ENCODE assay signal across 24 cellular contexts in genomic region chr16:55179858-55180585, GRCh38.
DNase-seq lines count a peak whose midpoint lies in the region; ATAC-seq and TF ChIP-seq lines count a peak whose summit lies in the region.
"Had no signal": no experiment of that assay in that cellular context is flagged by ENCODE, and none has a peak within 500 bp of the region (broad histone marks: within the 10 kb centered on the region; RNA-seq: fewer than 3 reads in every experiment).

No MANE protein-coding gene starts in this region.

- intact Hi-C loops in ascending aorta (cut with DNase I), result no loop called here
- intact Hi-C loops in Calu3 (cut with micrococcal nuclease; ENCODE audit: unreplicated experiment), result no loop called here

- H3K4me3 ChIP-seq in neural cell (ENCODE audit: low read length) (peak overlapping the region; percentile 9), ascending aorta (no peak overlapping the region)
- H3K4me3 ChIP-seq: BLaER1 treated with 17β-estradiol and CSF1 and Interleukin-3, amounts not matched to agents 10 nM and 100 nM had no signal

- DNase-seq in DMS79 treated with DMSO at 0.1 percent for 48 hours (lab: John Stamatoyannopoulos, UW), result peak; percentile 90
- peak; percentile 34 for DNase-seq in NCI-H1436 treated with DMSO at 0.1 percent for 48 hours (lab: John Stamatoyannopoulos, UW)
- DNase-seq in NCI-H524 treated with DMSO at 0.1 percent for 48 hours (lab: John Stamatoyannopoulos, UW), result peak; percentile 80
- no peak for DNase-seq in ascending aorta (ENCODE audit: low spot score in 2 of 2)
- no peak for DNase-seq in Calu3
- DNase-seq in superior temporal gyrus (ENCODE audit: extremely low spot score), result no peak
- DNase-seq: activated CD4-positive, alpha-beta T cell treated with anti-CD3 and anti-CD28 coated beads for 48 hours; activated CD8-positive, alpha-beta memory T cell treated with anti-CD3 and anti-CD28 coated beads, Interleukin-2, amount 10 ng/mL, durations not matched to agents 7 days and 5 days; activated naive CD4-positive, alpha-beta T cell treated with anti-CD3 and anti-CD28 coated beads for 36 hours; COR-L47; effector CD4-positive, alpha-beta T cell; kidney glomerular epithelial cell; mesenchymal stem cell; right cardiac atrium; stimulated activated CD4-positive, alpha-beta T cell treated with anti-CD3 and anti-CD28 coated beads, Interleukin-12 subunit alpha, Interleukin-12 subunit beta, amount 100 ng/mL, for 4 hours; stimulated activated CD4-positive, alpha-beta T cell treated with anti-CD3 and anti-CD28 coated beads, Interleukin-4, amount 100 ng/mL, for 24 hours; stimulated activated naive CD4-positive, alpha-beta T cell; T-helper 2 cell had no signal

- H3K36me3 Mint-ChIP-seq in Calu3 (ENCODE audit: insufficient read depth, unreplicated experiment), result no peaks in the 10 kb centered on the region
- H3K36me3 Mint-ChIP-seq: activated CD8-positive, alpha-beta memory T cell treated with anti-CD3 and anti-CD28 coated beads, Interleukin-2, amount 10 ng/mL, durations not matched to agents 7 days and 5 days had no signal

- H3K79me2 ChIP-seq in neural cell (replicated peaks; ENCODE audit: insufficient read depth, low read length), result no peaks in the 10 kb centered on the region

- no peaks in the 10 kb centered on the region for H3K27me3 ChIP-seq in neural cell (ENCODE audit: insufficient read depth, low read depth, low read length)
- no peaks in the 10 kb centered on the region for H3K27me3 ChIP-seq in ascending aorta

- no peak overlapping the region for H2AFZ ChIP-seq in neural cell (ENCODE audit: low read depth, low read length)

- no TSS peak for BruUV-seq in Calu3 (replicated peaks; lab: Mats Ljungman, UMichigan)

- no peak for TF ChIP-seq RAD21 in neural cell (conservative IDR thresholded peaks at IDR 0.05)

- H3K9ac ChIP-seq in neural cell (ENCODE audit: low read length), result no peak overlapping the region
- H3K9ac ChIP-seq: BLaER1 treated with 17β-estradiol and CSF1 and Interleukin-3, amounts not matched to agents 10 nM and 100 nM; KMS-11 had no signal

- H3K27me3 Mint-ChIP-seq in Calu3 (ENCODE audit: unreplicated experiment), result peaks cover 57% of the 10 kb centered on the region
- H3K27me3 Mint-ChIP-seq: activated CD8-positive, alpha-beta memory T cell treated with anti-CD3 and anti-CD28 coated beads, Interleukin-2, amount 10 ng/mL, durations not matched to agents 7 days and 5 days had no signal

- no peak overlapping the region for H3K4me2 ChIP-seq in neural cell (ENCODE audit: low read length)
- H3K4me2 ChIP-seq: BLaER1 treated with 17β-estradiol and CSF1 and Interleukin-3, amounts not matched to agents 10 nM and 100 nM; KMS-11 had no signal

- no peak overlapping the region for H3K27ac Mint-ChIP-seq in Calu3 (ENCODE audit: unreplicated experiment)
- H3K27ac Mint-ChIP-seq: activated CD8-positive, alpha-beta memory T cell treated with anti-CD3 and anti-CD28 coated beads, Interleukin-2, amount 10 ng/mL, durations not matched to agents 7 days and 5 days; activated naive CD4-positive, alpha-beta T cell treated with anti-CD3 and anti-CD28 coated beads for 36 hours had no signal

- TF ChIP-seq CTCF in neural cell (IDR thresholded peaks at IDR 0.05; ENCODE audit: poor library complexity, severe bottlenecking) (no peak), ascending aorta (IDR thresholded peaks at IDR 0.05) (no peak), Calu3 (IDR thresholded peaks at IDR 0.05; ENCODE audit: unreplicated experiment) (no peak)

- H3K4me1 Mint-ChIP-seq in Calu3 (ENCODE audit: low read depth, unreplicated experiment), result no peaks in the 10 kb centered on the region
- H3K4me1 Mint-ChIP-seq: activated CD8-positive, alpha-beta memory T cell treated with anti-CD3 and anti-CD28 coated beads, Interleukin-2, amount 10 ng/mL, durations not matched to agents 7 days and 5 days had no signal

- no peaks in the 10 kb centered on the region for H3K9me2 ChIP-seq in neural cell (ENCODE audit: insufficient read depth, low read length)

- TF ChIP-seq EP300 in neural cell (conservative IDR thresholded peaks at IDR 0.05; ENCODE audit: poor library complexity, severe bottlenecking), result no peak

- H3K36me3 ChIP-seq in neural cell (ENCODE audit: insufficient read depth, low read length) (no peaks in the 10 kb centered on the region), ascending aorta (no peaks in the 10 kb centered on the region)
- H3K36me3 ChIP-seq: BLaER1 treated with 17β-estradiol and CSF1 and Interleukin-3, amounts not matched to agents 10 nM and 100 nM had no signal

- no peaks in the 10 kb centered on the region for H3K4me1 ChIP-seq in ascending aorta
- H3K4me1 ChIP-seq: BLaER1 treated with 17β-estradiol and CSF1 and Interleukin-3, amounts not matched to agents 10 nM and 100 nM had no signal

- no peak for ATAC-seq in GM21786 (IDR thresholded peaks at IDR 0.05; ENCODE audit: unreplicated experiment)
- ATAC-seq: activated CD8-positive, alpha-beta memory T cell treated with anti-CD3 and anti-CD28 coated beads, Interleukin-2, amount 10 ng/mL, durations not matched to agents 7 days and 5 days; HCT116; right cardiac atrium had no signal

- no peak overlapping the region for H3K27ac ChIP-seq in neural cell (ENCODE audit: low read length)
- no peak overlapping the region for H3K27ac ChIP-seq in ascending aorta
- H3K27ac ChIP-seq: BLaER1 treated with 17β-estradiol and CSF1 and Interleukin-3, amounts not matched to agents 10 nM and 100 nM; epithelial cell of prostate; KMS-11 had no signal

- no peaks in the 10 kb centered on the region for H3F3A ChIP-seq in neural cell (ENCODE audit: insufficient read depth, low read length, poor library complexity, severe bottlenecking)

- no peaks in the 10 kb centered on the region for H4K20me1 ChIP-seq in neural cell (ENCODE audit: insufficient read depth)
- H4K20me1 ChIP-seq: BLaER1 treated with 17β-estradiol and CSF1 and Interleukin-3, amounts not matched to agents 10 nM and 100 nM had no signal

- H3K4me3 Mint-ChIP-seq in Calu3 (ENCODE audit: low read depth, unreplicated experiment), result no peak overlapping the region
- H3K4me3 Mint-ChIP-seq: activated CD8-positive, alpha-beta memory T cell treated with anti-CD3 and anti-CD28 coated beads, Interleukin-2, amount 10 ng/mL, durations not matched to agents 7 days and 5 days; activated naive CD4-positive, alpha-beta T cell treated with anti-CD3 and anti-CD28 coated beads for 36 hours had no signal

- peaks cover 5% of the 10 kb centered on the region for H3K9me3 Mint-ChIP-seq in Calu3 (ENCODE audit: low read depth, unreplicated experiment)
- H3K9me3 Mint-ChIP-seq: activated naive CD4-positive, alpha-beta T cell treated with anti-CD3 and anti-CD28 coated beads for 36 hours had no signal

- no peaks in the 10 kb centered on the region for H3K9me3 ChIP-seq in neural cell (ENCODE audit: low read length)
- H3K9me3 ChIP-seq in ascending aorta, result no peaks in the 10 kb centered on the region
- H3K9me3 ChIP-seq: BLaER1 treated with 17β-estradiol and CSF1 and Interleukin-3, amounts not matched to agents 10 nM and 100 nM had no signal

- CTCF ChIA-PET in Calu3 (lab: Charles Lee), result no interaction called here

TF ChIP-seq in neural cell, 6 proteins besides CTCF, POLR2A, EP300 and RAD21:
- TF ChIP-seq REST (IDR thresholded peaks at IDR 0.05; ENCODE audit: borderline replicate concordance), result no peak
- TF ChIP-seq POLR2AphosphoS5 (IDR thresholded peaks at IDR 0.05), result peak; percentile 28

Comparison
In these comparisons a context has a peak if more than half of its experiments do, and no peak if none do; other contexts are left out.
1. DNase-seq: peak in DMS79 treated with DMSO at 0.1 percent for 48 hours (single experiment), NCI-H1436 treated with DMSO at 0.1 percent for 48 hours (single experiment) and NCI-H524 treated with DMSO at 0.1 percent for 48 hours (single experiment); none in ascending aorta (0 of 2), Calu3 (single experiment) and superior temporal gyrus (single experiment).